15 cellular contexts compared by ENCODE assay signal in genomic region chr17:82112181-82112865, GRCh38.
"Had no signal": no experiment of that assay in that cellular context is flagged by ENCODE, and none has a peak within 500 bp of the region (broad histone marks: within the 10 kb centered on the region; RNA-seq: fewer than 3 reads in every experiment).

No MANE protein-coding gene starts in this region.

- H3K27ac Mint-ChIP-seq: stimulated activated memory B cell treated with anti-CD40 and anti-IgM and Interleukin-4, amounts not matched to agents 10 μg/mL and 1 μg/mL and 100 μg/mL, for 72 hours; T-helper 1 cell treated with Interleukin-12 subunit alpha and Interleukin-12 subunit beta and Interleukin-4 antibody, amounts not matched to agents 30 μg/mL and 1 μg/mL, for 36 hours had no signal

- H3K9me3 Mint-ChIP-seq: stimulated activated memory B cell treated with anti-CD40 and anti-IgM and Interleukin-4, amounts not matched to agents 10 μg/mL and 1 μg/mL and 100 μg/mL, for 72 hours; T-helper 1 cell treated with Interleukin-12 subunit alpha and Interleukin-12 subunit beta and Interleukin-4 antibody, amounts not matched to agents 30 μg/mL and 1 μg/mL, for 36 hours had no signal

- H3K4me3 Mint-ChIP-seq: stimulated activated memory B cell treated with anti-CD40 and anti-IgM and Interleukin-4, amounts not matched to agents 10 μg/mL and 1 μg/mL and 100 μg/mL, for 72 hours; T-helper 1 cell treated with Interleukin-12 subunit alpha and Interleukin-12 subunit beta and Interleukin-4 antibody, amounts not matched to agents 30 μg/mL and 1 μg/mL, for 36 hours had no signal

- H3K4me1 ChIP-seq: adrenal gland, parathyroid adenoma had no signal

- H3K27me3 ChIP-seq: adrenal gland, cardiac muscle cell had no signal

- H3K9ac ChIP-seq: parathyroid adenoma had no signal

- ATAC-seq: stimulated activated memory B cell treated with anti-CD40 and anti-IgM and Interleukin-4, amounts not matched to agents 10 μg/mL and 1 μg/mL and 100 μg/mL, for 72 hours had no signal

- DNase-seq: activated CD4-positive, alpha-beta T cell treated with anti-CD3 and anti-CD28 coated beads, Interleukin-2, amount 50 U/mL, for 1 hour; activated CD4-positive, CD25-positive, alpha-beta regulatory T cell; activated CD8-positive, alpha-beta memory T cell treated with anti-CD3 and anti-CD28 coated beads for 24 hours; activated gamma-delta T cell treated with Interleukin-2 at 50 U/mL for 16 hours; adrenal gland; foreskin melanocyte; midbrain; stimulated activated CD4-positive, alpha-beta T cell treated with anti-CD3 and anti-CD28 coated beads, Interleukin-2, amount 100 ng/mL, for 48 hours; trophoblast cell had no signal

- H3K9me3 ChIP-seq: adrenal gland had no signal

- H3K36me3 ChIP-seq: cardiac muscle cell had no signal

- H2AFZ ChIP-seq: parathyroid adenoma had no signal

- H3K27ac ChIP-seq: adrenal gland, cardiac muscle cell, epithelial cell of prostate, parathyroid adenoma had no signal

- H3K4me3 ChIP-seq: adrenal gland, cardiac muscle cell, lung had no signal

- H3K27me3 Mint-ChIP-seq: stimulated activated memory B cell treated with anti-CD40 and anti-IgM and Interleukin-4, amounts not matched to agents 10 μg/mL and 1 μg/mL and 100 μg/mL, for 72 hours had no signal
